8 cellular contexts compared by ENCODE assay signal in genomic region chr6:142537612-142538478, GRCh38.
DNase-seq lines count a peak whose midpoint lies in the region; ATAC-seq and TF ChIP-seq lines count a peak whose summit lies in the region.

No MANE protein-coding gene starts in this region.

- H3K36me3 ChIP-seq in osteoblast (ENCODE audit: insufficient read depth, low read length) = no peaks in the 10 kb centered on the region

- in situ Hi-C loops in astrocyte of the spinal cord (cut with HindIII; ENCODE audit: low sequenced_read_pairs) = no loop called here

- TF ChIP-seq CTCF in astrocyte of the spinal cord (IDR thresholded peaks at IDR 0.05; ENCODE audit: low read depth, low read length) (peak; percentile 43), osteoblast (IDR thresholded peaks at IDR 0.05; ENCODE audit: extremely low read depth, low read depth, low read length) (peak; percentile 74)

- no peaks in the 10 kb centered on the region for H3K79me2 ChIP-seq in osteoblast (ENCODE audit: insufficient read depth, low read length)

- H3K27ac ChIP-seq in osteoblast (ENCODE audit: low read depth, low read length) = no peak overlapping the region

- ATAC-seq in GM19455 (IDR thresholded peaks at IDR 0.05; ENCODE audit: unreplicated experiment) (no peak), GM19452 (IDR thresholded peaks at IDR 0.05; ENCODE audit: unreplicated experiment) (no peak)

- H2AFZ ChIP-seq in osteoblast (ENCODE audit: low read length) = peak overlapping the region; percentile 89

- H3K4me1 ChIP-seq in osteoblast (ENCODE audit: insufficient read depth, low read length) = peaks cover 1% of the 10 kb centered on the region

- no peaks in the 10 kb centered on the region for H4K20me1 ChIP-seq in osteoblast (ENCODE audit: insufficient read depth, low read length)

- H3K4me2 ChIP-seq in osteoblast (ENCODE audit: insufficient read depth, low read length) = peak overlapping the region; percentile 74

- peaks cover 4% of the 10 kb centered on the region for H3K9me3 ChIP-seq in osteoblast (ENCODE audit: low read depth, low read length)

- H3K4me3 ChIP-seq in astrocyte of the spinal cord (ENCODE audit: low read depth, low read length) (no peak overlapping the region), osteoblast (ENCODE audit: insufficient read depth, low read length) (peak overlapping the region; percentile 51)

- DNase-seq in NCI-H748 (lab: John Stamatoyannopoulos, UW; ENCODE audit: unreplicated experiment) (peak; percentile 39), NCI-H748 treated with DMSO at 0.1 percent for 48 hours (lab: John Stamatoyannopoulos, UW) (no peak), KG1 (lab: John Stamatoyannopoulos, UW) (peak; percentile 2), astrocyte of the spinal cord (ENCODE audit: low read depth, low spot score) (no peak), osteoblast (ENCODE audit: insufficient read length, low spot score, missing footprints) (peak; percentile 26), middle frontal gyrus (ENCODE audit: extremely low spot score, low spot score) (no peak)

- no peaks in the 10 kb centered on the region for H3K27me3 ChIP-seq in osteoblast (ENCODE audit: insufficient read depth, low read length)

Comparison
In these comparisons a context has a peak if more than half of its experiments do, and no peak if none do; other contexts are left out.
1. DNase-seq: peak in NCI-H748 (single experiment), KG1 (single experiment) and osteoblast (single experiment); none in NCI-H748 treated with DMSO at 0.1 percent for 48 hours (single experiment), astrocyte of the spinal cord (single experiment) and middle frontal gyrus (single experiment).